1 cellular context compared by ENCODE assay signal in the genomic region with DNA sequence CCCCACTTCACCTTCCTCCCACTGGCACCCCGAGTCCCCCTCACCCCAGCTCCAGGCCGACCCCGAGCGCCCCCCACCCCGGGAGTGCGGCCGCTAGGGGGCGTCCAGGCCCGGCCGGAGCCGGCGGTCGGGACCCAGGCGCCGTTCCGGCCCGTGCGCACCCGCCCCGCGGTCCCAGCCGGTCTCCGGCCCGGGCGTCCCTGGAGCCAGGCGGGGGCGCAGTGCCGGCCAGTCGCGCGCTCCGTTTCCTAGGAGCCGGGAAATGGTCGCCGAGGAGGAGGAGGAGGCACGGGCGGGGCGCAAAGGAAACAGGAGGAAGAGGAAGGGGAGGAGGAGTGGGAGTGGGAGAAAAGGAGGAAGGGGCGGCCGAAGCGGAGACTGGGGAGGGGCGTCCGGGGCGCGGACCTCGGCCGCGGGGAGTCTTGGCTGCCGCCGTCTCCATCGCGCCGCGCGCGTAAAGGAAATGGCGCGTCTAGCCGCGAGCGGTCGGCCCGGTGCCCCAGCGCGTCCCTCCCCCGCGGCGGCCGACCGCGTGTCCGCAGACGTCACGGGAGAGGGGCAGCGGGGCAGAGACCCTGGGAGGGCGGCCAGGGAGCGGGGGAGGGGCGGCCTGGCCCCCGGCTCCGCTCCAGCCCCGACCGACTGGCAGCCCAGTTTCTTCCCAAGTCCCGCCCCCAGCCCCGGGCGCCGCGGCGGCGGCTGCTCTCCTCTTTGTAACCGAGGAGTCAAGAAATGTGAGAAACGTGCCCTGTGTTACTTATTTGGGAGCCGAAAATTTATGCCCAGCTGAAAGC.
TF ChIP-seq lines count a peak whose summit lies in the region.

No MANE protein-coding gene starts in this region.

TF ChIP-seq in K562, 482 proteins besides CTCF, POLR2A, EP300 and RAD21 (continued from another document):
- TF ChIP-seq, protein P1, sequence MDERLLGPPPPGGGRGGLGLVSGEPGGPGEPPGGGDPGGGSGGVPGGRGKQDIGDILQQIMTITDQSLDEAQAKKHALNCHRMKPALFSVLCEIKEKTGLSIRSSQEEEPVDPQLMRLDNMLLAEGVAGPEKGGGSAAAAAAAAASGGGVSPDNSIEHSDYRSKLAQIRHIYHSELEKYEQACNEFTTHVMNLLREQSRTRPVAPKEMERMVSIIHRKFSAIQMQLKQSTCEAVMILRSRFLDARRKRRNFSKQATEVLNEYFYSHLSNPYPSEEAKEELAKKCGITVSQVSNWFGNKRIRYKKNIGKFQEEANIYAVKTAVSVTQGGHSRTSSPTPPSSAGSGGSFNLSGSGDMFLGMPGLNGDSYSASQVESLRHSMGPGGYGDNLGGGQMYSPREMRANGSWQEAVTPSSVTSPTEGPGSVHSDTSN (CRISPR knock-in tag; IDR thresholded peaks at IDR 0.05; ENCODE audit: low read depth), result no peak
- TF ChIP-seq, protein P1 (tag; conservative IDR thresholded peaks at IDR 0.05; ENCODE audit: low read depth), result no peak
- 0 out of 2 replicates have a peak, but pooled peaks have one; percentile 28 for TF ChIP-seq SIN3B (IDR thresholded peaks at IDR 0.05; ENCODE audit: low read depth)
- peak; percentile 33; the same call in 1 of the 2 replicates for TF ChIP-seq POLR2AphosphoS5 (IDR thresholded peaks at IDR 0.05; ENCODE audit: control insufficient read depth, insufficient read depth, low read depth, low read length)
- TF ChIP-seq, protein P2, sequence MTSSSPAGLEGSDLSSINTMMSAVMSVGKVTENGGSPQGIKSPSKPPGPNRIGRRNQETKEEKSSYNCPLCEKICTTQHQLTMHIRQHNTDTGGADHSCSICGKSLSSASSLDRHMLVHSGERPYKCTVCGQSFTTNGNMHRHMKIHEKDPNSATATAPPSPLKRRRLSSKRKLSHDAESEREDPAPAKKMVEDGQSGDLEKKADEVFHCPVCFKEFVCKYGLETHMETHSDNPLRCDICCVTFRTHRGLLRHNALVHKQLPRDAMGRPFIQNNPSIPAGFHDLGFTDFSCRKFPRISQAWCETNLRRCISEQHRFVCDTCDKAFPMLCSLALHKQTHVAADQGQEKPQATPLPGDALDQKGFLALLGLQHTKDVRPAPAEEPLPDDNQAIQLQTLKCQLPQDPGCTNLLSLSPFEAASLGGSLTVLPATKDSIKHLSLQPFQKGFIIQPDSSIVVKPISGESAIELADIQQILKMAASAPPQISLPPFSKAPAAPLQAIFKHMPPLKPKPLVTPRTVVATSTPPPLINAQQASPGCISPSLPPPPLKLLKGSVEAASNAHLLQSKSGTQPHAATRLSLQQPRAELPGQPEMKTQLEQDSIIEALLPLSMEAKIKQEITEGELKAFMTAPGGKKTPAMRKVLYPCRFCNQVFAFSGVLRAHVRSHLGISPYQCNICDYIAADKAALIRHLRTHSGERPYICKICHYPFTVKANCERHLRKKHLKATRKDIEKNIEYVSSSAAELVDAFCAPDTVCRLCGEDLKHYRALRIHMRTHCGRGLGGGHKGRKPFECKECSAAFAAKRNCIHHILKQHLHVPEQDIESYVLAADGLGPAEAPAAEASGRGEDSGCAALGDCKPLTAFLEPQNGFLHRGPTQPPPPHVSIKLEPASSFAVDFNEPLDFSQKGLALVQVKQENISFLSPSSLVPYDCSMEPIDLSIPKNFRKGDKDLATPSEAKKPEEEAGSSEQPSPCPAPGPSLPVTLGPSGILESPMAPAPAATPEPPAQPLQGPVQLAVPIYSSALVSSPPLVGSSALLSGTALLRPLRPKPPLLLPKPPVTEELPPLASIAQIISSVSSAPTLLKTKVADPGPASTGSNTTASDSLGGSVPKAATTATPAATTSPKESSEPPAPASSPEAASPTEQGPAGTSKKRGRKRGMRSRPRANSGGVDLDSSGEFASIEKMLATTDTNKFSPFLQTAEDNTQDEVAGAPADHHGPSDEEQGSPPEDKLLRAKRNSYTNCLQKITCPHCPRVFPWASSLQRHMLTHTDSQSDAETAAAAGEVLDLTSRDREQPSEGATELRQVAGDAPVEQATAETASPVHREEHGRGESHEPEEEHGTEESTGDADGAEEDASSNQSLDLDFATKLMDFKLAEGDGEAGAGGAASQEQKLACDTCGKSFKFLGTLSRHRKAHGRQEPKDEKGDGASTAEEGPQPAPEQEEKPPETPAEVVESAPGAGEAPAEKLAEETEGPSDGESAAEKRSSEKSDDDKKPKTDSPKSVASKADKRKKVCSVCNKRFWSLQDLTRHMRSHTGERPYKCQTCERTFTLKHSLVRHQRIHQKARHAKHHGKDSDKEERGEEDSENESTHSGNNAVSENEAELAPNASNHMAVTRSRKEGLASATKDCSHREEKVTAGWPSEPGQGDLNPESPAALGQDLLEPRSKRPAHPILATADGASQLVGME (CRISPR knock-in tag; IDR thresholded peaks at IDR 0.05), result no peak
- no peak for TF ChIP-seq CBX1 (IDR thresholded peaks at IDR 0.05; ENCODE audit: low read depth)
- TF ChIP-seq, protein P3, sequence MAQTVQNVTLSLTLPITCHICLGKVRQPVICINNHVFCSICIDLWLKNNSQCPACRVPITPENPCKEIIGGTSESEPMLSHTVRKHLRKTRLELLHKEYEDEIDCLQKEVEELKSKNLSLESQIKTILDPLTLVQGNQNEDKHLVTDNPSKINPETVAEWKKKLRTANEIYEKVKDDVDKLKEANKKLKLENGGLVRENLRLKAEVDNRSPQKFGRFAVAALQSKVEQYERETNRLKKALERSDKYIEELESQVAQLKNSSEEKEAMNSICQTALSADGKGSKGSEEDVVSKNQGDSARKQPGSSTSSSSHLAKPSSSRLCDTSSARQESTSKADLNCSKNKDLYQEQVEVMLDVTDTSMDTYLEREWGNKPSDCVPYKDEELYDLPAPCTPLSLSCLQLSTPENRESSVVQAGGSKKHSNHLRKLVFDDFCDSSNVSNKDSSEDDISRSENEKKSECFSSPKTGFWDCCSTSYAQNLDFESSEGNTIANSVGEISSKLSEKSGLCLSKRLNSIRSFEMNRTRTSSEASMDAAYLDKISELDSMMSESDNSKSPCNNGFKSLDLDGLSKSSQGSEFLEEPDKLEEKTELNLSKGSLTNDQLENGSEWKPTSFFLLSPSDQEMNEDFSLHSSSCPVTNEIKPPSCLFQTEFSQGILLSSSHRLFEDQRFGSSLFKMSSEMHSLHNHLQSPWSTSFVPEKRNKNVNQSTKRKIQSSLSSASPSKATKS (CRISPR knock-in tag; IDR thresholded peaks at IDR 0.05), result no peak
- TF ChIP-seq ZNF263 (CRISPR knock-in tag; IDR thresholded peaks at IDR 0.05; ENCODE audit: borderline replicate concordance), result 0 out of 2 replicates have a peak, but pooled peaks have one; percentile 16
- TF ChIP-seq, protein P4, sequence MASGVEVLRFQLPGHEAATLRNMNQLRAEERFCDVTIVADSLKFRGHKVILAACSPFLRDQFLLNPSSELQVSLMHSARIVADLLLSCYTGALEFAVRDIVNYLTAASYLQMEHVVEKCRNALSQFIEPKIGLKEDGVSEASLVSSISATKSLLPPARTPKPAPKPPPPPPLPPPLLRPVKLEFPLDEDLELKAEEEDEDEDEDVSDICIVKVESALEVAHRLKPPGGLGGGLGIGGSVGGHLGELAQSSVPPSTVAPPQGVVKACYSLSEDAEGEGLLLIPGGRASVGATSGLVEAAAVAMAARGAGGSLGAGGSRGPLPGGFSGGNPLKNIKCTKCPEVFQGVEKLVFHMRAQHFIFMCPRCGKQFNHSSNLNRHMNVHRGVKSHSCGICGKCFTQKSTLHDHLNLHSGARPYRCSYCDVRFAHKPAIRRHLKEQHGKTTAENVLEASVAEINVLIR (CRISPR knock-in tag; IDR thresholded peaks at IDR 0.05), result no peak
- TF ChIP-seq BCL6 (CRISPR knock-in tag; IDR thresholded peaks at IDR 0.05), result no peak
- TF ChIP-seq NRF1 (conservative IDR thresholded peaks at IDR 0.05 in 1 of 2, IDR thresholded peaks at IDR 0.05 in 1 of 2), result peak; percentile 71 to 78; a peak in 3 of 4 replicates
- TF ChIP-seq JUND (IDR thresholded peaks at IDR 0.05; ENCODE audit: borderline replicate concordance, low read depth, low read length), result peak; percentile 54; the same call in 1 of the 2 replicates
- no peak for TF ChIP-seq JUND (tag; IDR thresholded peaks at IDR 0.05; ENCODE audit: borderline replicate concordance, low read depth, low read length)
- 0 out of 2 replicates have a peak, but pooled peaks have one; percentile 36 for TF ChIP-seq MTA2 (IDR thresholded peaks at IDR 0.05; ENCODE audit: low read depth)
- no peak; a peak in 1 of 4 replicates for TF ChIP-seq ETV6 (IDR thresholded peaks at IDR 0.05; ENCODE audit: borderline replicate concordance in 1 of 2, low read depth in 2 of 2, low read length in 1 of 2)
- no peak for TF ChIP-seq ETV6 (CRISPR knock-in tag; IDR thresholded peaks at IDR 0.05; ENCODE audit: borderline replicate concordance)
- no peak for TF ChIP-seq KHSRP (IDR thresholded peaks at IDR 0.05)
- no peak for TF ChIP-seq SMARCC2 (IDR thresholded peaks at IDR 0.05; ENCODE audit: low read depth)
